8 cellular contexts compared by ENCODE assay signal in the genomic region with DNA sequence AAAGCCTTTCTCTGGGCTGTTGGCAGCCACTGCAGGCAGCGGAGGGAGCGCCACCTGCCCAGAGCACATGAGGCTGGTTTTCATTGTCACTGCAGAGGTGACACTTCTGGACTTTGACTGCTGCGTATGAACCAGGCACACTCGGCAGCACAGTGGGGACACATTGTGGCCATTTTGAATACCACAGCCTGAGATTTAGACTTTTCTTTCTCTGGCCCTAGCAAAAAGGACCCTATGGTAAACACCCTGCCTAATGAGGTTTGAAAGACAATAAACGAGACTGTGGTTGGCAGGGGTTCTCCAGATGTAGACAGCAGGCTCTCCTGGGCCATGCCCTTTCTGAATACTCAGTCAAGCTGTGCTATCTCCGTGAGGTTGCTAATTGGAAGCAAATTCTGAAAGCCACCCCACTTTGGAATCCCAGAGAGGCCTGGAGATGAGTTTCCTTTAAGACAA. TPM values are rescaled to one million over a fixed set of nuclear protein-coding genes. Genes with fewer than 3 reads are reported as not detected.
DNase-seq lines count a peak whose midpoint lies in the region; ATAC-seq, FAIRE-seq and TF ChIP-seq lines count a peak whose summit lies in the region.

No MANE protein-coding gene starts in this region.

- no peak overlapping the region for H3K27ac ChIP-seq in heart left ventricle

- peaks cover 0 to 12% (median 2%) of the 10 kb centered on the region in 12 donors for H3K4me1 ChIP-seq in heart left ventricle

- no peak for TF ChIP-seq POLR2A in GM12891 (IDR thresholded peaks at IDR 0.05; ENCODE audit: low read depth, low read length)
- no peak for TF ChIP-seq POLR2A in heart left ventricle (IDR thresholded peaks at IDR 0.05)

- no peaks in the 10 kb centered on the region for H3K9me3 ChIP-seq in heart left ventricle

- H3K27me3 ChIP-seq in heart left ventricle, result no peaks in the 10 kb centered on the region

- DNase-seq in AG08395 (ENCODE audit: low spot score) (peak; percentile 67), GM12891 (ENCODE audit: insufficient read length, low spot score) (peak; percentile 36), NCI-H510A treated with DMSO at 0.1 percent for 48 hours (lab: John Stamatoyannopoulos, UW) (peak; percentile 85), heart left ventricle (peak in 4 of 5 donors; percentile 36 to 70 (median 48)), progenitor cell of endocrine pancreas (ENCODE audit: low spot score, unreplicated experiment) (peak; percentile 38), GF-D8 (lab: John Stamatoyannopoulos, UW) (no peak)
- peak; percentile 7 for DNase-seq in activated T-helper 1 cell treated with anti-CD3 and anti-CD28 coated beads, Interleukin-12 subunit alpha, Interleukin-12 subunit beta, Interleukin-2, Interleukin-4 antibody, amounts not matched to agents 30 ng/mL and 10 ng/mL and 1 ng/mL, durations not matched to agents 14 hours and 24 hours and 36 hours (ENCODE audit: low spot score)

- no peak overlapping the region for H3K4me3 ChIP-seq in heart left ventricle

- ATAC-seq in HG03108 (IDR thresholded peaks at IDR 0.05; ENCODE audit: unreplicated experiment), result peak; percentile 63
- ATAC-seq in heart left ventricle, result peak; percentile 73 to 88 (median 86)

- WGBS in heart left ventricle, 4 donors, result 25 to 35% (median 30%) methylated on average over 6 of the region's 6 CpGs

- peaks cover 5% of the 10 kb centered on the region for H3K9me3 Mint-ChIP-seq in activated T-helper 1 cell treated with anti-CD3 and anti-CD28 coated beads, Interleukin-12 subunit alpha, Interleukin-12 subunit beta, Interleukin-2, Interleukin-4 antibody, amounts not matched to agents 30 ng/mL and 10 ng/mL and 1 ng/mL, durations not matched to agents 14 hours and 24 hours and 36 hours
- H3K9me3 Mint-ChIP-seq in progenitor cell of endocrine pancreas (ENCODE audit: low read depth), result no peaks in the 10 kb centered on the region

- H3K4me3 Mint-ChIP-seq in activated T-helper 1 cell treated with anti-CD3 and anti-CD28 coated beads, Interleukin-12 subunit alpha, Interleukin-12 subunit beta, Interleukin-2, Interleukin-4 antibody, amounts not matched to agents 30 ng/mL and 10 ng/mL and 1 ng/mL, durations not matched to agents 14 hours and 24 hours and 36 hours, result no peak overlapping the region
- no peak overlapping the region for H3K4me3 Mint-ChIP-seq in progenitor cell of endocrine pancreas (ENCODE audit: low read depth)

- peaks cover 17% of the 10 kb centered on the region for H3K27me3 Mint-ChIP-seq in activated T-helper 1 cell treated with anti-CD3 and anti-CD28 coated beads, Interleukin-12 subunit alpha, Interleukin-12 subunit beta, Interleukin-2, Interleukin-4 antibody, amounts not matched to agents 30 ng/mL and 10 ng/mL and 1 ng/mL, durations not matched to agents 14 hours and 24 hours and 36 hours (ENCODE audit: insufficient read depth)
- peaks cover 11% of the 10 kb centered on the region for H3K27me3 Mint-ChIP-seq in progenitor cell of endocrine pancreas

- peak; percentile 92 for FAIRE-seq in GM12891 (lab: Jason Lieb, UNC)

- TF ChIP-seq CTCF in heart left ventricle (IDR thresholded peaks at IDR 0.05) (peak; percentile 42 to 78 (median 70)), progenitor cell of endocrine pancreas (IDR thresholded peaks at IDR 0.05; ENCODE audit: unreplicated experiment) (peak; percentile 79)

- H3K4me1 Mint-ChIP-seq in activated T-helper 1 cell treated with anti-CD3 and anti-CD28 coated beads, Interleukin-12 subunit alpha, Interleukin-12 subunit beta, Interleukin-2, Interleukin-4 antibody, amounts not matched to agents 30 ng/mL and 10 ng/mL and 1 ng/mL, durations not matched to agents 14 hours and 24 hours and 36 hours (ENCODE audit: low read depth), result peaks cover 12% of the 10 kb centered on the region
- H3K4me1 Mint-ChIP-seq in progenitor cell of endocrine pancreas (ENCODE audit: low read depth), result no peaks in the 10 kb centered on the region

- intact Hi-C loops in activated T-helper 1 cell treated with anti-CD3 and anti-CD28 coated beads, Interleukin-12 subunit alpha, Interleukin-12 subunit beta, Interleukin-2, Interleukin-4 antibody, amounts not matched to agents 30 ng/mL and 10 ng/mL and 1 ng/mL, durations not matched to agents 14 hours and 24 hours and 36 hours (cut with micrococcal nuclease), result no loop called here
- intact Hi-C loops in heart left ventricle (cut with DNase I), result loop anchor here in 9 of 10 donors (2.0 kb wide), 2 partner anchors 427 to 429 kb away; no protein-coding TSS in a partner anchor

- H3K27ac Mint-ChIP-seq in activated T-helper 1 cell treated with anti-CD3 and anti-CD28 coated beads, Interleukin-12 subunit alpha, Interleukin-12 subunit beta, Interleukin-2, Interleukin-4 antibody, amounts not matched to agents 30 ng/mL and 10 ng/mL and 1 ng/mL, durations not matched to agents 14 hours and 24 hours and 36 hours, result no peak overlapping the region
- no peak overlapping the region for H3K27ac Mint-ChIP-seq in progenitor cell of endocrine pancreas

- no peaks in the 10 kb centered on the region for H3K36me3 ChIP-seq in heart left ventricle

- no peaks in the 10 kb centered on the region for H3K36me3 Mint-ChIP-seq in activated T-helper 1 cell treated with anti-CD3 and anti-CD28 coated beads, Interleukin-12 subunit alpha, Interleukin-12 subunit beta, Interleukin-2, Interleukin-4 antibody, amounts not matched to agents 30 ng/mL and 10 ng/mL and 1 ng/mL, durations not matched to agents 14 hours and 24 hours and 36 hours (ENCODE audit: low read depth)
- no peaks in the 10 kb centered on the region for H3K36me3 Mint-ChIP-seq in progenitor cell of endocrine pancreas (ENCODE audit: insufficient read depth)

TF ChIP-seq in GM12891, 5 proteins besides CTCF, POLR2A, EP300 and RAD21:
- TF ChIP-seq SPI1 (IDR thresholded peaks at IDR 0.05; ENCODE audit: low read depth, low read length) (no peak), TAF1 (IDR thresholded peaks at IDR 0.05; ENCODE audit: low read depth, low read length) (no peak), POLR2AphosphoS5 (IDR thresholded peaks at IDR 0.05; ENCODE audit: low read depth, low read length) (no peak), POU2F2 (IDR thresholded peaks at IDR 0.05; ENCODE audit: low read depth, low read length) (no peak), PAX5 (IDR thresholded peaks at IDR 0.05; ENCODE audit: insufficient read depth, low read length, severe bottlenecking) (no peak)

RNA-seq across cellular contexts. Expression of gene KCNE2, which starts 12.0 kb away (rescaled TPM):
- 0.23 TPM for polyA plus RNA-seq in GM12891 (2012; ENCODE audit: low read depth, missing spikeins)
- total RNA-seq in activated T-helper 1 cell treated with anti-CD3 and anti-CD28 coated beads, Interleukin-12 subunit alpha, Interleukin-12 subunit beta, Interleukin-2, Interleukin-4 antibody, amounts not matched to agents 30 ng/mL and 10 ng/mL and 1 ng/mL, durations not matched to agents 14 hours and 24 hours and 36 hours, result not detected in 2 replicates
- total RNA-seq in heart left ventricle (not detected), progenitor cell of endocrine pancreas (0.55 and 0.58 TPM in 2 replicates)
- polyA plus RNA-seq in heart left ventricle, result under 1 TPM in 1 of 2 donors, not detected in 1; 0.07 TPM

RNA-seq across cellular contexts. Expression of gene SMIM11, which starts 23.5 kb away (rescaled TPM):
- 1.6 TPM for polyA plus RNA-seq in GM12891 (2012; ENCODE audit: low read depth, missing spikeins)
- 7.1 and 18.7 TPM in 2 replicates for total RNA-seq in activated T-helper 1 cell treated with anti-CD3 and anti-CD28 coated beads, Interleukin-12 subunit alpha, Interleukin-12 subunit beta, Interleukin-2, Interleukin-4 antibody, amounts not matched to agents 30 ng/mL and 10 ng/mL and 1 ng/mL, durations not matched to agents 14 hours and 24 hours and 36 hours
- total RNA-seq in heart left ventricle (10 to 100 TPM in 4 of 9 donors, 1 to 10 TPM in 5; 2.3 to 25.8 (median 6.9) TPM), progenitor cell of endocrine pancreas (5.9 and 22.7 TPM in 2 replicates)
- polyA plus RNA-seq in heart left ventricle, result 1 to 10 TPM in 1 of 2 donors, under 1 TPM in 1; 0.91 to 5.0 TPM
